26 cellular contexts compared by ENCODE assay signal in genomic region chr1:24825174-24825573, GRCh38.
"Had no signal": no experiment of that assay in that cellular context is flagged by ENCODE, and none has a peak within 500 bp of the region (broad histone marks: within the 10 kb centered on the region; RNA-seq: fewer than 3 reads in every experiment).

No MANE protein-coding gene starts in this region.

- FAIRE-seq: colon, frontal cortex, pancreas, small intestine had no signal

- ATAC-seq: activated CD8-positive, alpha-beta T cell treated with anti-CD3 and anti-CD28 coated beads for 36 hours; activated T-cell treated with anti-CD3 and anti-CD28 coated beads, Interleukin-2, amount 50 U/mL, for 4 hours; activated T-helper 17 cell treated with anti-CD3 and anti-CD28 coated beads, Interleukin-2, amount 50 U/mL, for 72 hours; left lobe of liver; lower lobe of right lung; pancreas; stimulated activated effector memory CD8-positive, alpha-beta T cell treated with anti-CD3 and anti-CD28 coated beads, Interleukin-12 subunit alpha, Interleukin-12 subunit beta, amount 100 ng/mL, for 72 hours had no signal

- H3K9me3 Mint-ChIP-seq: activated CD8-positive, alpha-beta T cell treated with anti-CD3 and anti-CD28 coated beads for 36 hours; activated T-cell treated with anti-CD3 and anti-CD28 coated beads, Interleukin-2, amount 50 U/mL, for 4 hours; activated T-helper 17 cell treated with anti-CD3 and anti-CD28 coated beads, Interleukin-2, amount 50 U/mL, for 72 hours; stimulated activated effector memory CD8-positive, alpha-beta T cell treated with anti-CD3 and anti-CD28 coated beads, Interleukin-12 subunit alpha, Interleukin-12 subunit beta, amount 100 ng/mL, for 72 hours had no signal

- H3K4me3 ChIP-seq: lower lobe of right lung, pancreas, prostate gland, sigmoid colon, suprapubic skin, tibial artery had no signal

- H3K4me3 Mint-ChIP-seq: activated CD8-positive, alpha-beta T cell treated with anti-CD3 and anti-CD28 coated beads for 36 hours; activated T-cell treated with anti-CD3 and anti-CD28 coated beads, Interleukin-2, amount 50 U/mL, for 4 hours; activated T-helper 17 cell treated with anti-CD3 and anti-CD28 coated beads, Interleukin-2, amount 50 U/mL, for 72 hours; stimulated activated effector memory CD8-positive, alpha-beta T cell treated with anti-CD3 and anti-CD28 coated beads, Interleukin-12 subunit alpha, Interleukin-12 subunit beta, amount 100 ng/mL, for 72 hours had no signal

- H3K36me3 ChIP-seq: pancreas, prostate gland, suprapubic skin had no signal

- H3K36me3 Mint-ChIP-seq: stimulated activated effector memory CD8-positive, alpha-beta T cell treated with anti-CD3 and anti-CD28 coated beads, Interleukin-12 subunit alpha, Interleukin-12 subunit beta, amount 100 ng/mL, for 72 hours had no signal

- H3K27ac Mint-ChIP-seq: activated CD8-positive, alpha-beta T cell treated with anti-CD3 and anti-CD28 coated beads for 36 hours; activated T-helper 17 cell treated with anti-CD3 and anti-CD28 coated beads, Interleukin-2, amount 50 U/mL, for 72 hours; stimulated activated effector memory CD8-positive, alpha-beta T cell treated with anti-CD3 and anti-CD28 coated beads, Interleukin-12 subunit alpha, Interleukin-12 subunit beta, amount 100 ng/mL, for 72 hours had no signal

- H3K27me3 ChIP-seq: pancreas, sigmoid colon, suprapubic skin, tibial artery had no signal

- DNase-seq: activated CD4-positive, alpha-beta T cell treated with anti-CD3 and anti-CD28 coated beads, Interleukin-2, amount 50 U/mL, for 1 hour; activated CD4-positive, CD25-positive, alpha-beta regulatory T cell treated with anti-CD3 and anti-CD28 coated beads, Interleukin-2, amount 50 U/mL, for 72 hours; activated CD8-positive, alpha-beta T cell treated with anti-CD3 and anti-CD28 coated beads for 36 hours; activated gamma-delta T cell treated with Interleukin-2 at 50 U/mL for 16 hours; activated naive CD4-positive, alpha-beta T cell treated with anti-CD3 and anti-CD28 coated beads, Interleukin-2, amount 50 U/mL, for 16 hours; activated T-cell treated with anti-CD3 and anti-CD28 coated beads, Interleukin-2, amount 50 U/mL, for 4 hours; amniotic stem cell; central memory CD4-positive, alpha-beta T cell; dermis blood vessel endothelial cell; effector CD8-positive, alpha-beta T cell; kidney glomerular epithelial cell; lower lobe of right lung; nucleus accumbens; pancreas; sigmoid colon; small intestine; stimulated activated CD4-positive, alpha-beta T cell treated with anti-CD3 and anti-CD28 coated beads, Interleukin-4, amount 100 ng/mL, for 24 hours; T-helper 2 cell; tibial artery had no signal

- H3K4me1 Mint-ChIP-seq: activated T-helper 17 cell treated with anti-CD3 and anti-CD28 coated beads, Interleukin-2, amount 50 U/mL, for 72 hours; stimulated activated effector memory CD8-positive, alpha-beta T cell treated with anti-CD3 and anti-CD28 coated beads, Interleukin-12 subunit alpha, Interleukin-12 subunit beta, amount 100 ng/mL, for 72 hours had no signal

- H3K27ac ChIP-seq: pancreas, prostate gland, sigmoid colon, suprapubic skin had no signal

- H3K9me3 ChIP-seq: lower lobe of right lung, pancreas, prostate gland, sigmoid colon, suprapubic skin, tibial artery had no signal

- H3K4me1 ChIP-seq: prostate gland had no signal
